12 cellular contexts compared by ENCODE assay signal in genomic region chr11:73055655-73056354, GRCh38.
A peak's percentile ranks its signal among the peaks of the same experiment; 100 is the strongest.
DNase-seq lines count a peak whose midpoint lies in the region; ATAC-seq, FAIRE-seq and TF ChIP-seq lines count a peak whose summit lies in the region.
"Had no signal": no experiment of that assay in that cellular context is flagged by ENCODE, and none has a peak within 500 bp of the region (broad histone marks: within the 10 kb centered on the region; RNA-seq: fewer than 3 reads in every experiment).

No MANE protein-coding gene starts in this region.

- H3K4me1 Mint-ChIP-seq in IgD-negative memory B cell = peaks cover 48 to 57% (median 54%) of the 10 kb centered on the region in 3 donors
- peaks cover 9% of the 10 kb centered on the region for H3K4me1 Mint-ChIP-seq in astrocyte (ENCODE audit: low read depth, unreplicated experiment)
- H3K4me1 Mint-ChIP-seq in naive B cell = peaks cover 52 to 89% (median 70%) of the 10 kb centered on the region in 3 donors

- ATAC-seq in naive B cell (ENCODE audit: low read depth in 2 of 2) = peak; percentile 73 to 76
- ATAC-seq in HG03432 (IDR thresholded peaks at IDR 0.05; ENCODE audit: unreplicated experiment) = no peak
- ATAC-seq in GM18861 (IDR thresholded peaks at IDR 0.05; ENCODE audit: unreplicated experiment) = no peak
- ATAC-seq: CD8-positive, alpha-beta T cell had no signal

- no peak for TF ChIP-seq CTCF in BE2C (IDR thresholded peaks at IDR 0.05; ENCODE audit: low read depth, low read length)
- TF ChIP-seq CTCF in astrocyte (IDR thresholded peaks at IDR 0.05; ENCODE audit: insufficient read depth, low read depth, low read length) = no peak

- H3K9me3 ChIP-seq in BE2C (no peaks in the 10 kb centered on the region), astrocyte (ENCODE audit: insufficient read depth, low read depth, low read length) (no peaks in the 10 kb centered on the region)

- peak; percentile 17 for FAIRE-seq in astrocyte (lab: Jason Lieb, UNC)

- H3K9me3 Mint-ChIP-seq in IgD-negative memory B cell = peaks cover 0 to 6% (median 4%) of the 10 kb centered on the region in 3 donors
- H3K9me3 Mint-ChIP-seq in astrocyte (ENCODE audit: unreplicated experiment) = no peaks in the 10 kb centered on the region
- H3K9me3 Mint-ChIP-seq in naive B cell = peaks cover 4 to 22% (median 14%) of the 10 kb centered on the region in 7 donors
- H3K9me3 Mint-ChIP-seq: CD8-positive, alpha-beta T cell; H9 had no signal

- H3K36me3 ChIP-seq in BE2C (no peaks in the 10 kb centered on the region), astrocyte (ENCODE audit: insufficient read depth, low read length) (no peaks in the 10 kb centered on the region)

- H3K4me2 ChIP-seq in astrocyte (ENCODE audit: low read length) = no peak overlapping the region

- no peak overlapping the region for H3K9ac ChIP-seq in astrocyte (ENCODE audit: low read length)

- no peak overlapping the region for H3K4me3 ChIP-seq in BE2C (ENCODE audit: low read depth, low read length)
- no peak overlapping the region for H3K4me3 ChIP-seq in astrocyte (ENCODE audit: insufficient read depth, low read depth, low read length)

- H3K4me3 Mint-ChIP-seq in IgD-negative memory B cell (peak overlapping the region in 2 of 4 donors; percentile 25 to 28), astrocyte (ENCODE audit: unreplicated experiment) (no peak overlapping the region), naive B cell (peak overlapping the region in 4 of 8 donors; percentile 7 to 49 (median 22))
- H3K4me3 Mint-ChIP-seq: CD8-positive, alpha-beta T cell; H9 had no signal

- H3K4me1 ChIP-seq in BE2C (peaks cover 6% of the 10 kb centered on the region), astrocyte (ENCODE audit: insufficient read depth, low read length) (no peaks in the 10 kb centered on the region)

- no peak overlapping the region for H2AFZ ChIP-seq in astrocyte (ENCODE audit: low read depth, low read length)

- H3K27ac ChIP-seq in astrocyte (ENCODE audit: low read depth, low read length) = no peak overlapping the region

- H3K27me3 Mint-ChIP-seq in IgD-negative memory B cell (no peaks in the 10 kb centered on the region), astrocyte (ENCODE audit: low read depth, unreplicated experiment) (no peaks in the 10 kb centered on the region), naive B cell (no peaks in the 10 kb centered on the region)

- peaks cover 13% of the 10 kb centered on the region for H4K20me1 ChIP-seq in astrocyte (ENCODE audit: insufficient read depth, low read length)

- H3K27ac Mint-ChIP-seq in IgD-negative memory B cell (peak overlapping the region in 2 of 3 donors; percentile 44 to 54), astrocyte (ENCODE audit: unreplicated experiment) (no peak overlapping the region), naive B cell (peak overlapping the region in 5 of 6 donors; percentile 34 to 92 (median 61))

- H3K36me3 Mint-ChIP-seq in IgD-negative memory B cell (peaks cover 6% of the 10 kb centered on the region), astrocyte (ENCODE audit: low read depth, unreplicated experiment) (peaks cover 3% of the 10 kb centered on the region), naive B cell (peaks cover 23 to 36% of the 10 kb centered on the region in 2 donors)

- no peaks in the 10 kb centered on the region for H3K27me3 ChIP-seq in BE2C
- H3K27me3 ChIP-seq in astrocyte (ENCODE audit: insufficient read depth, low read length) = no peaks in the 10 kb centered on the region

- H3K79me2 ChIP-seq in astrocyte (ENCODE audit: insufficient read depth, low read length) = peaks cover 3% of the 10 kb centered on the region

- DNase-seq in BE2C = peak; percentile 11
- no peak for DNase-seq in astrocyte (ENCODE audit: low read depth)
- no peak for DNase-seq in naive B cell
- no peak for DNase-seq in SHP77 (lab: John Stamatoyannopoulos, UW)
- DNase-seq: CD8-positive, alpha-beta T cell; DND-41; GF-D8; H9; NCI-H1048 had no signal

Comparison
In these comparisons a context has a peak if more than half of its experiments do, and no peak if none do; other contexts are left out.
1. ATAC-seq: peak in naive B cell (2 of 2); none in HG03432 (single experiment) and GM18861 (single experiment).